In the genomic region with DNA sequence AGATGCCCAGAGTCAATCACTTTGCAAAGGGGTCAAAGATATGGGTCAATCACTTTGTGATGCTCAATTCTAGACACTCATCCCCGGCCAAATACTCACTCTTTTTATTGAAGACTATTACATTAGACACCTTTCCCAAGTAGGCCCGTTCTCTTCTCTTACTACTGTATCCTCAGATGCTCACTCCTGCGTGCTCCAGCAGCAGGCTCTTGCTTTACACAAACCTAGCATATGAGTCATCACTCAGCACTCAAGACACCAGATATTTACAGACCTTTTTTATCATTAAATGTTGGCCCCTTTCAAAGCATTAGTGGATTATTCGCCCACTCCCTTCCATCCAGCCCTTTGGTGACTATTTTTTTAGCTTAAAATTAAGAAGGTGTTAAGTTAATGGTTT, we compare ENCODE assay signal across 20 cellular contexts.
DNase-seq lines count a peak whose midpoint lies in the region; FAIRE-seq and TF ChIP-seq lines count a peak whose summit lies in the region.
"Had no signal": no experiment of that assay in that cellular context is flagged by ENCODE, and none has a peak within 500 bp of the region (broad histone marks: within the 10 kb centered on the region; RNA-seq: fewer than 3 reads in every experiment).

No MANE protein-coding gene starts in this region.

- H3K79me2 ChIP-seq in osteoblast (ENCODE audit: insufficient read depth, low read length): no peaks in the 10 kb centered on the region

- no peak overlapping the region for H2AFZ ChIP-seq in osteoblast (ENCODE audit: low read length)

- H3K4me3 ChIP-seq in epithelial cell of esophagus (ENCODE audit: low read length) (no peak overlapping the region), osteoblast (ENCODE audit: insufficient read depth, low read length) (no peak overlapping the region)
- H3K4me3 ChIP-seq: transverse colon had no signal

- no peak overlapping the region for H3K27ac ChIP-seq in osteoblast (ENCODE audit: low read depth, low read length)
- H3K27ac ChIP-seq: HL-60, transverse colon had no signal

- DNase-seq in EL (peak; percentile 1), RPMI7951 (ENCODE audit: low read depth) (peak; percentile 2), epithelial cell of esophagus (ENCODE audit: low read depth) (peak; percentile 52), osteoblast (ENCODE audit: insufficient read length, low spot score, missing footprints) (peak; percentile 37), NCI-H1436 treated with DMSO at 0.1 percent for 48 hours (lab: John Stamatoyannopoulos, UW) (no peak), kidney glomerular epithelial cell (lab: John Stamatoyannopoulos, UW) (no peak), RCC 7860 (ENCODE audit: low spot score) (no peak), AML-193 (lab: John Stamatoyannopoulos, UW) (no peak)
- DNase-seq: activated CD4-positive, alpha-beta T cell treated with anti-CD3 and anti-CD28 coated beads for 36 hours; activated CD8-positive, alpha-beta memory T cell treated with anti-CD3 and anti-CD28 coated beads, Interleukin-2, amount 10 ng/mL, durations not matched to agents 7 days and 5 days; CD8-positive, alpha-beta T cell; central memory CD4-positive, alpha-beta T cell; KBM-7; midbrain; NCI-H1048; NCI-H2081 treated with DMSO at 0.1 percent for 48 hours; NCI-H526 treated with DMSO at 0.1 percent for 48 hours; stimulated activated naive CD4-positive, alpha-beta T cell; transverse colon had no signal

- no peak overlapping the region for H3K4me2 ChIP-seq in osteoblast (ENCODE audit: insufficient read depth, low read length)

- no peak for FAIRE-seq in RCC 7860 (lab: Jason Lieb, UNC)

- H3K27me3 ChIP-seq in osteoblast (ENCODE audit: insufficient read depth, low read length): no peaks in the 10 kb centered on the region
- H3K27me3 ChIP-seq: transverse colon had no signal

- H3K4me1 ChIP-seq in osteoblast (ENCODE audit: insufficient read depth, low read length): no peaks in the 10 kb centered on the region
- H3K4me1 ChIP-seq: transverse colon had no signal

- TF ChIP-seq CTCF in epithelial cell of esophagus (IDR thresholded peaks at IDR 0.05; ENCODE audit: insufficient read depth, low read depth, low read length, missing control alignments) (no peak), osteoblast (IDR thresholded peaks at IDR 0.05; ENCODE audit: extremely low read depth, low read depth, low read length) (no peak)

- no peaks in the 10 kb centered on the region for H3K36me3 ChIP-seq in osteoblast (ENCODE audit: insufficient read depth, low read length)
- H3K36me3 ChIP-seq: transverse colon had no signal

- no peaks in the 10 kb centered on the region for H4K20me1 ChIP-seq in osteoblast (ENCODE audit: insufficient read depth, low read length)

- peaks cover 5% of the 10 kb centered on the region for H3K9me3 ChIP-seq in osteoblast (ENCODE audit: low read depth, low read length)

Comparison
In these comparisons a context has a peak if more than half of its experiments do, and no peak if none do; other contexts are left out.
1. DNase-seq: peak in EL (single experiment), RPMI7951 (single experiment), epithelial cell of esophagus (single experiment) and osteoblast (single experiment); none in NCI-H1436 treated with DMSO at 0.1 percent for 48 hours (single experiment), kidney glomerular epithelial cell (single experiment), RCC 7860 (single experiment) and AML-193 (0 of 2).